9 cellular contexts compared by ENCODE assay signal in genomic region chr18:48766025-48766424, GRCh38.
"Had no signal": no experiment of that assay in that cellular context is flagged by ENCODE, and none has a peak within 500 bp of the region (broad histone marks: within the 10 kb centered on the region; RNA-seq: fewer than 3 reads in every experiment).

No MANE protein-coding gene starts in this region.

- H3K27ac ChIP-seq: dorsolateral prefrontal cortex, prostate gland had no signal

- H3K4me3 ChIP-seq: dorsolateral prefrontal cortex, prostate gland had no signal

- H3K4me1 ChIP-seq: prostate gland had no signal

- H3K9me3 ChIP-seq: prostate gland had no signal

- H3K36me3 ChIP-seq: prostate gland had no signal

- DNase-seq: activated naive CD4-positive, alpha-beta T cell treated with anti-CD3 and anti-CD28 coated beads, Interleukin-2, amount 50 U/mL, for 16 hours; amniotic stem cell; cerebellar nuclear complex; dorsolateral prefrontal cortex; islet precursor cell; nephron progenitor cell; stimulated activated CD4-positive, alpha-beta T cell treated with anti-CD3 and anti-CD28 coated beads, Interleukin-4, amount 100 ng/mL, for 4 hours; stimulated activated naive CD8-positive, alpha-beta T cell treated with anti-CD3 and anti-CD28 coated beads, Interleukin-15, amount 100 ng/mL, for 72 hours had no signal

- H3K27me3 ChIP-seq: dorsolateral prefrontal cortex had no signal
